In the genomic region with DNA sequence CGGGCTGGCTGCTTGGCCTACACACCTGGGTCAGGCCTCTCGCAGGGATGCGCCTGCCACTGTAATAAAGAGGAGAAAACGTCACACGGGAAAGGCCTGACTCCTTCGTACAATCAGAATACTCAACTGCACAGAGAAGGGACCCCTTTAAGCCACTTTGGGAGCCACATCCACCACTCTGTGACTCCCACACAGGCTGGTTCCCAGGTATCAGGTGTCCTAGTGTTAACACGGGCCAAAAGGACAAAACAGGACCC, we compare ENCODE assay signal across 8 cellular contexts. TPM values are rescaled to one million over a fixed set of nuclear protein-coding genes. Genes with fewer than 3 reads are reported as not detected.
DNase-seq lines count a peak whose midpoint lies in the region; ATAC-seq and TF ChIP-seq lines count a peak whose summit lies in the region.

No MANE protein-coding gene starts in this region.

- no peaks in the 10 kb centered on the region for H3K27me3 Mint-ChIP-seq in activated CD4-positive, alpha-beta T cell treated with anti-CD3 and anti-CD28 coated beads, Interleukin-2, amount 10 ng/mL, durations not matched to agents 7 days and 5 days

- H3K27me3 ChIP-seq in foreskin keratinocyte (no peaks in the 10 kb centered on the region), stomach smooth muscle (ENCODE audit: control insufficient read depth in 1 of 2, insufficient read depth in 2 of 2, low read length in 2 of 2) (no peaks in the 10 kb centered on the region)

- H3K27ac Mint-ChIP-seq in activated CD4-positive, alpha-beta T cell treated with anti-CD3 and anti-CD28 coated beads, Interleukin-2, amount 10 ng/mL, durations not matched to agents 7 days and 5 days: peak overlapping the region; percentile 95

- TF ChIP-seq CTCF in WI38 (IDR thresholded peaks at IDR 0.05; ENCODE audit: low read depth, low read length): no peak
- no peak for TF ChIP-seq CTCF in foreskin keratinocyte (conservative IDR thresholded peaks at IDR 0.05)
- no peak for TF ChIP-seq CTCF in GM13976 (IDR thresholded peaks at IDR 0.05; ENCODE audit: borderline replicate concordance, control extremely low read depth, extremely low read depth, insufficient read depth, missing control alignments)

- in situ Hi-C loops in GM13976 (cut with MboI; ENCODE audit: low sequenced_read_pairs, unreplicated experiment): loop anchor here (25.0 kb wide), 1 partner anchor 254 kb away; a partner anchor contains a TSS

- no peak for DNase-seq in activated CD4-positive, alpha-beta T cell treated with anti-CD3 and anti-CD28 coated beads, Interleukin-2, amount 10 ng/mL, durations not matched to agents 7 days and 5 days
- DNase-seq in activated CD4-positive, alpha-beta T cell treated with anti-CD3 and anti-CD28 coated beads, Interleukin-2, amount 50 U/mL, for 48 hours: no peak
- DNase-seq in foreskin keratinocyte: no peak
- DNase-seq in HUDEP-2 (lab: John Stamatoyannopoulos, UW; ENCODE audit: unreplicated experiment in 76 of 76): no peak
- DNase-seq in GM13976 (ENCODE audit: low spot score): no peak
- no peak for DNase-seq in NCI-H2029 (lab: John Stamatoyannopoulos, UW)

- H3K4me1 ChIP-seq in foreskin keratinocyte: no peaks in the 10 kb centered on the region
- peaks cover 6% of the 10 kb centered on the region for H3K4me1 ChIP-seq in stomach smooth muscle (ENCODE audit: control insufficient read depth, insufficient read depth, low read length)

- peaks cover 14% of the 10 kb centered on the region for H3K9me3 Mint-ChIP-seq in activated CD4-positive, alpha-beta T cell treated with anti-CD3 and anti-CD28 coated beads, Interleukin-2, amount 10 ng/mL, durations not matched to agents 7 days and 5 days

- H3K4me3 ChIP-seq in WI38 (ENCODE audit: low read depth, low read length): peak overlapping the region; percentile 61
- peak overlapping the region; percentile 90 to 92 for H3K4me3 ChIP-seq in stomach smooth muscle (ENCODE audit: low read length in 2 of 2)

- H3K9ac ChIP-seq in stomach smooth muscle (ENCODE audit: low read length in 2 of 2): peak overlapping the region; percentile 90 to 93

- peaks cover 5% of the 10 kb centered on the region for H3K36me3 Mint-ChIP-seq in activated CD4-positive, alpha-beta T cell treated with anti-CD3 and anti-CD28 coated beads, Interleukin-2, amount 10 ng/mL, durations not matched to agents 7 days and 5 days (ENCODE audit: low read depth)

- CTCF ChIA-PET in activated CD4-positive, alpha-beta T cell treated with anti-CD3 and anti-CD28 coated beads, Interleukin-2, amount 10 ng/mL, durations not matched to agents 7 days and 5 days (lab: Charles Lee): interaction anchor here (1.5 kb wide), 1 partner anchor 12 kb away, joined by 3 read pairs; no protein-coding TSS in a partner anchor

- H3K27ac ChIP-seq in foreskin keratinocyte (no peak overlapping the region), stomach smooth muscle (ENCODE audit: low read length) (peak overlapping the region; percentile 91)

- peaks cover 28% of the 10 kb centered on the region for H3K4me1 Mint-ChIP-seq in activated CD4-positive, alpha-beta T cell treated with anti-CD3 and anti-CD28 coated beads, Interleukin-2, amount 10 ng/mL, durations not matched to agents 7 days and 5 days

- POLR2A ChIA-PET in activated CD4-positive, alpha-beta T cell treated with anti-CD3 and anti-CD28 coated beads, Interleukin-2, amount 10 ng/mL, durations not matched to agents 7 days and 5 days (lab: Charles Lee): interaction anchor here (0.6 to 1.8 kb wide), 2 partner anchors 255 to 730 kb away, joined by 3 to 8 read pairs; a partner anchor contains a TSS

- peak; percentile 1 for ATAC-seq in foreskin keratinocyte

- H3K4me3 Mint-ChIP-seq in activated CD4-positive, alpha-beta T cell treated with anti-CD3 and anti-CD28 coated beads, Interleukin-2, amount 10 ng/mL, durations not matched to agents 7 days and 5 days: peak overlapping the region; percentile 85

- no peaks in the 10 kb centered on the region for H3K9me3 ChIP-seq in stomach smooth muscle (ENCODE audit: control insufficient read depth in 2 of 2, low read length in 2 of 2)

- no peaks in the 10 kb centered on the region for H3K36me3 ChIP-seq in stomach smooth muscle (ENCODE audit: control insufficient read depth in 2 of 2, insufficient read depth in 2 of 2, low read length in 2 of 2)

RNA-seq across cellular contexts. Expression of a gene that starts 5.8 kb away (rescaled TPM):
- 10 to 100 TPM; 26.6 to 27.8 TPM for total RNA-seq in activated CD4-positive, alpha-beta T cell treated with anti-CD3 and anti-CD28 coated beads, Interleukin-2, amount 10 ng/mL, durations not matched to agents 7 days and 5 days
- total RNA-seq in foreskin keratinocyte: 10.0 and 10.5 TPM in 2 replicates
- polyA plus RNA-seq in foreskin keratinocyte: 0.99 and 1.0 TPM in 2 replicates
